In genomic region chr5:132915681-132916080, GRCh38 we compare ENCODE assay signal across 1 cellular context.
TF ChIP-seq lines count a peak whose summit lies in the region.

No MANE protein-coding gene starts in this region.

TF ChIP-seq in K562, 482 proteins besides CTCF, POLR2A, EP300 and RAD21:
- TF ChIP-seq TBP (optimal IDR thresholded peaks at IDR 0.05; ENCODE audit: low read depth, low read length) (peak; percentile 67), FOSL1 (tag; conservative IDR thresholded peaks at IDR 0.05) (peak; percentile 32; the same call in 1 of the 2 replicates), SOX6 (IDR thresholded peaks at IDR 0.05) (peak; percentile 38; the same call in 1 of the 2 replicates), SMARCC2 (IDR thresholded peaks at IDR 0.05; ENCODE audit: low read depth) (no peak), KAT8 (IDR thresholded peaks at IDR 0.05; ENCODE audit: low read depth) (no peak), SNAPC5 (CRISPR knock-in tag; IDR thresholded peaks at IDR 0.05) (no peak)
- TF ChIP-seq, protein P1, sequence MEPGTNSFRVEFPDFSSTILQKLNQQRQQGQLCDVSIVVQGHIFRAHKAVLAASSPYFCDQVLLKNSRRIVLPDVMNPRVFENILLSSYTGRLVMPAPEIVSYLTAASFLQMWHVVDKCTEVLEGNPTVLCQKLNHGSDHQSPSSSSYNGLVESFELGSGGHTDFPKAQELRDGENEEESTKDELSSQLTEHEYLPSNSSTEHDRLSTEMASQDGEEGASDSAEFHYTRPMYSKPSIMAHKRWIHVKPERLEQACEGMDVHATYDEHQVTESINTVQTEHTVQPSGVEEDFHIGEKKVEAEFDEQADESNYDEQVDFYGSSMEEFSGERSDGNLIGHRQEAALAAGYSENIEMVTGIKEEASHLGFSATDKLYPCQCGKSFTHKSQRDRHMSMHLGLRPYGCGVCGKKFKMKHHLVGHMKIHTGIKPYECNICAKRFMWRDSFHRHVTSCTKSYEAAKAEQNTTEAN (CRISPR knock-in tag; IDR thresholded peaks at IDR 0.05), result no peak
